In the genomic region with DNA sequence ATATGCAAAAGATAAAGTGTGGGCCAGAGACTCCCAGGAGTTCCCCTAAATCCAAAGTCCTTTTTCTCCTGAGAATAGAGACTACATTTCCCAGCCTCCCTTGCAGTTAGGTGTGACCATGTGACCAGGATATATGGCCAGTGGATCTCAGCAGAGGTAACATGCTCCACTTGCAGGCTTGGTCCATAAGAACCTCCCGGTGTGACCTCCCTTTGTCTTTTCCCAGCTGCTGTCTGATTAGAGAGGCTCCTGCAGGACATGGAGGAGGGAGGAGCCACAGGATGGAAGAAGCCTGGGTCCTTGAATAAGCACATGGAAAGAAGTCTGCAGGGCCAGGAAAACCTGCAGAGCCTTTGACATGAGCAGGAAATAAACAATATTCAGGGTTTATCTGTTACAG, we compare ENCODE assay signal across 1 cellular context.
TF ChIP-seq lines count a peak whose summit lies in the region.

No MANE protein-coding gene starts in this region.

TF ChIP-seq in K562, 482 proteins besides CTCF, POLR2A, EP300 and RAD21 (continued from another document):
- TF ChIP-seq, protein P1, sequence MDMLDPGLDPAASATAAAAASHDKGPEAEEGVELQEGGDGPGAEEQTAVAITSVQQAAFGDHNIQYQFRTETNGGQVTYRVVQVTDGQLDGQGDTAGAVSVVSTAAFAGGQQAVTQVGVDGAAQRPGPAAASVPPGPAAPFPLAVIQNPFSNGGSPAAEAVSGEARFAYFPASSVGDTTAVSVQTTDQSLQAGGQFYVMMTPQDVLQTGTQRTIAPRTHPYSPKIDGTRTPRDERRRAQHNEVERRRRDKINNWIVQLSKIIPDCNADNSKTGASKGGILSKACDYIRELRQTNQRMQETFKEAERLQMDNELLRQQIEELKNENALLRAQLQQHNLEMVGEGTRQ (CRISPR knock-in tag; IDR thresholded peaks at IDR 0.05) = peak; percentile 87
- TF ChIP-seq, protein P2, sequence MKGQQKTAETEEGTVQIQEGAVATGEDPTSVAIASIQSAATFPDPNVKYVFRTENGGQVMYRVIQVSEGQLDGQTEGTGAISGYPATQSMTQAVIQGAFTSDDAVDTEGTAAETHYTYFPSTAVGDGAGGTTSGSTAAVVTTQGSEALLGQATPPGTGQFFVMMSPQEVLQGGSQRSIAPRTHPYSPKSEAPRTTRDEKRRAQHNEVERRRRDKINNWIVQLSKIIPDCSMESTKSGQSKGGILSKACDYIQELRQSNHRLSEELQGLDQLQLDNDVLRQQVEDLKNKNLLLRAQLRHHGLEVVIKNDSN (CRISPR knock-in tag; IDR thresholded peaks at IDR 0.05) = peak; percentile 53
- TF ChIP-seq MEIS2 (IDR thresholded peaks at IDR 0.05; ENCODE audit: partially characterized antibody) (no peak), HIVEP1 (CRISPR knock-in tag; IDR thresholded peaks at IDR 0.05) (no peak), ZNF143 (CRISPR knock-in tag; IDR thresholded peaks at IDR 0.05) (peak; percentile 67; the same call in 1 of the 2 replicates), HCFC1 (IDR thresholded peaks at IDR 0.05; ENCODE audit: low read depth, low read length) (peak; percentile 83), RBM14 (IDR thresholded peaks at IDR 0.05; ENCODE audit: borderline replicate concordance, insufficient read depth, low read depth, low read length) (no peak), MCM3 (IDR thresholded peaks at IDR 0.05) (no peak), FUS (optimal IDR thresholded peaks at IDR 0.05; ENCODE audit: low read depth, low read length) (no peak)
- TF ChIP-seq, protein P3, sequence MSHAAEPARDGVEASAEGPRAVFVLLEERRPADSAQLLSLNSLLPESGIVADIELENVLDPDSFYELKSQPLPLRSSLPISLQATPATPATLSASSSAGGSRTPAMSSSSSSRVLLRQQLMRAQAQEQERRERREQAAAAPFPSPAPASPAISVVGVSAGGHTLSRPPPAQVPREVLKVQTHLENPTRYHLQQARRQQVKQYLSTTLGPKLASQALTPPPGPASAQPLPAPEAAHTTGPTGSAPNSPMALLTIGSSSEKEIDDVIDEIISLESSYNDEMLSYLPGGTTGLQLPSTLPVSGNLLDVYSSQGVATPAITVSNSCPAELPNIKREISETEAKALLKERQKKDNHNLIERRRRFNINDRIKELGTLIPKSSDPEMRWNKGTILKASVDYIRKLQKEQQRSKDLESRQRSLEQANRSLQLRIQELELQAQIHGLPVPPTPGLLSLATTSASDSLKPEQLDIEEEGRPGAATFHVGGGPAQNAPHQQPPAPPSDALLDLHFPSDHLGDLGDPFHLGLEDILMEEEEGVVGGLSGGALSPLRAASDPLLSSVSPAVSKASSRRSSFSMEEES (CRISPR knock-in tag; IDR thresholded peaks at IDR 0.05) = peak; percentile 24; the same call in 1 of the 2 replicates
